ENCODE assay signal across 1 cellular context in the genomic region with DNA sequence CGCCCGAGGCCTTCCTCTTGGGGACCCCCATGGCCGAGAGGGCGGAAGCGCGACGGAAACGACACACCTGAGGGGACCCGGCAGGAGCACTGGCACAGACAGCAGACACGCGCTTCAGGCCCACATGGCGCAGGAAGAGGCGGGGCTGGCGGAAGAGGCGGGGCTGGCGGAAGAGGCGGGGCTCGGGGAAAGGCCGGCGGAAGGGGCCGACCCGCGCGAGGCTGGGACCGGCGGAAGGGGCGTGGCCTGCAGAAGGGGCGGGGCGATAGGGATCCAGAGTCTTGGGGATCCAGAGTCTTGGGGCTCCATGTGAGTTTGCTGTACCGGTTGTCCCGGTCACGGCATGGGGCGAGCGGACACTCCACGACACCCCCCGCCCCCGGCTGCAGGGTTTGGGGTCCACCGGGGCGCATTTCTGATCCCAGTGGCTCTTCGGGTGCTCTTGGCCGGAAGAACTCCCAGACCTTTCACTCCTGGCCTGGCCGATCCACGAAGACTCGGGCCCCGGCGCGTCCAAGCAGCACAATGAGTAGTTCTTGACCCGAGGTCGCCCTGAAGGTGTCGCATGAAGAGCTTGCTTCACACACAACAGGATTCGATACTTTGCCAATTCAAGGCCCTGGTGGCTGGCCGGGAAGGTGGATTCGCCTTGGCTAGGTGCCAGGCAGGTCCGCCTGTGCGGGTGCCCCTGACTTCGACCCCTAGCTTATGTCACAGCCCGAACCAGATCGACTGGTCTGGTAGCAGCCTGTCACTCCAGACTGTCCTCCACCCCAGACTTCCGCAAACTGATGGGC.
TF ChIP-seq lines count a peak whose summit lies in the region.

A gene with protein sequence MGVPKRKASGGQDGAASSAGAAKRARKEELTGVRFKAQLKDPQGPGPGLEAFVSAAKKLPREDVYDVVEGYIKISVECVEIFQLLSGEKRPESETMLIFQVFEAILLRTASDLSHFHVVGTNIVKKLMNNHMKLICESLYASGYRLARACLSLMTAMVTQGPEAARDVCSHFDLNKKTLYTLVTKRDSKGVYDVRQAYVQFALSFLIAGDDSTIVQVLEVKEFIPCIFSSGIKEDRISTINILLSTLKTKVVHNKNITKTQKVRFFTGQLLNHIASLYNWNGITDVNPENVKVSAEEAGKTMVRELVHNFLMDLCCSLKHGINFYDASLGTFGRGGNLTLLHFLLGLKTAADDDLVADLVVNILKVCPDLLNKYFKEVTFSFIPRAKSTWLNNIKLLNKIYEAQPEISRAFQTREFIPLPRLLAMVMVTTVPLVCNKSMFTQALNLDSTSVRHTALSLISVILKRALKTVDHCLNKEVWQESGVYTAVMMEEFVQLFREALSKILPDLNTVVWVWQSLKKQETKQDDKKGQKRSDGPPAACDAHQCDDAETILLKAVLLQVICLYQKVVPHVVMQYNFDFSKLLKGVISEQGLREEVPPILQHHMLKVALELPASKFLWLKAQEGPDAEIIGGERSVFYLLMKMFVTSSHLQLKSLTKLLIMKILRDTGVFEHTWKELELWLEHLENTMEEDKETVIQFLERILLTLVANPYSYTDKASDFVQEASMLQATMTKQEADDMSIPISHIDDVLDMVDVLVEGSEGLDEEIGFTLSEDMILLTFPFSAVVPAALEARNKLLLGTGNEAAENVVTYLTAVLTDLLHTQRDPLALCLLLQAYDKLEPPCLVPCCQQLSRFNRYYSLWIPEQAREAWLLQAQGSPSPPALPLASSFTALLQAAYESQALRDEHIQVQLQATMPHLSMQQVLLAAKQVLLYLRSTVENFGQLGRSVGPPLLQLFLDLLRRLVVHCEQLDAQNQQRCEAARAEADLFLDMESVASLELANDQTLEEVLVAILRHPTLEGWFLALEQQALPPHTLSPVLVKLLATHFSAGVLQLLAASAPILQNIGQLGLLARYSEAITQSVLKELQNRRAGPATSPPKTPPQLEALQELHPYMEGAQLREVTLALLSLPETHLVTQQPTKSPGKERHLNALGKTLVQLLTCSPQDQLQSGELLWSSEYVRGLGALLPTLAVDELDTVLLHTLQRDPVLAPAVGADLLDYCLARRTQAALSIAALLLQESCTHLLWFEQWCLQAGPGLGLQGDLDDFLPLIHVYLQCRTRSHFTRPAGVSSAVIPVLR (N-terminal part only) (minus strand): TSS at position 133 of the 797 bp plus-strand sequence. CDS start 102 bp downstream, at position 31.

TF ChIP-seq in Ishikawa, 13 proteins besides CTCF, POLR2A, EP300 and RAD21 (continued from another document):
- TF ChIP-seq, protein P1, sequence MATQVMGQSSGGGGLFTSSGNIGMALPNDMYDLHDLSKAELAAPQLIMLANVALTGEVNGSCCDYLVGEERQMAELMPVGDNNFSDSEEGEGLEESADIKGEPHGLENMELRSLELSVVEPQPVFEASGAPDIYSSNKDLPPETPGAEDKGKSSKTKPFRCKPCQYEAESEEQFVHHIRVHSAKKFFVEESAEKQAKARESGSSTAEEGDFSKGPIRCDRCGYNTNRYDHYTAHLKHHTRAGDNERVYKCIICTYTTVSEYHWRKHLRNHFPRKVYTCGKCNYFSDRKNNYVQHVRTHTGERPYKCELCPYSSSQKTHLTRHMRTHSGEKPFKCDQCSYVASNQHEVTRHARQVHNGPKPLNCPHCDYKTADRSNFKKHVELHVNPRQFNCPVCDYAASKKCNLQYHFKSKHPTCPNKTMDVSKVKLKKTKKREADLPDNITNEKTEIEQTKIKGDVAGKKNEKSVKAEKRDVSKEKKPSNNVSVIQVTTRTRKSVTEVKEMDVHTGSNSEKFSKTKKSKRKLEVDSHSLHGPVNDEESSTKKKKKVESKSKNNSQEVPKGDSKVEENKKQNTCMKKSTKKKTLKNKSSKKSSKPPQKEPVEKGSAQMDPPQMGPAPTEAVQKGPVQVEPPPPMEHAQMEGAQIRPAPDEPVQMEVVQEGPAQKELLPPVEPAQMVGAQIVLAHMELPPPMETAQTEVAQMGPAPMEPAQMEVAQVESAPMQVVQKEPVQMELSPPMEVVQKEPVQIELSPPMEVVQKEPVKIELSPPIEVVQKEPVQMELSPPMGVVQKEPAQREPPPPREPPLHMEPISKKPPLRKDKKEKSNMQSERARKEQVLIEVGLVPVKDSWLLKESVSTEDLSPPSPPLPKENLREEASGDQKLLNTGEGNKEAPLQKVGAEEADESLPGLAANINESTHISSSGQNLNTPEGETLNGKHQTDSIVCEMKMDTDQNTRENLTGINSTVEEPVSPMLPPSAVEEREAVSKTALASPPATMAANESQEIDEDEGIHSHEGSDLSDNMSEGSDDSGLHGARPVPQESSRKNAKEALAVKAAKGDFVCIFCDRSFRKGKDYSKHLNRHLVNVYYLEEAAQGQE (IDR thresholded peaks at IDR 0.05; ENCODE audit: low read depth), result no peak
